In the genomic region with DNA sequence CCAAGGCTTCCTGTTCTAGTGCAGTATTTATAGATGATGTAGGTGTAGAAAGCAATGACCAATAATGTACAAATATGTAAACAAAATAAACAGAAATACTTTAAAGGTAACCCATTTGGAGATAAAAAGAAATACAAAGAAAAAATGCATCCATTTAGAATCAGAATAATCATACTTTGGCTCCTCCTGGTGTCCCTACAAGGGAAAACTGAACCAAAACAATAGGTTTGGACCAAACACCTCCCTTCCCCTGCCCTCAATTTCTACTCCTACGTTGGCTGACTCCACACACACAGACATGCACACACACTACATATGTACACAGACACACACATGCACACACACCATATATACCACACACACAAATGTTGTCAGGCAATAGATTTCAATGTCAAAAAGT, we compare ENCODE assay signal across 17 cellular contexts.
"Had no signal": no experiment of that assay in that cellular context is flagged by ENCODE, and none has a peak within 500 bp of the region (broad histone marks: within the 10 kb centered on the region; RNA-seq: fewer than 3 reads in every experiment).

No MANE protein-coding gene starts in this region.

- H3K4me3 ChIP-seq: body of pancreas, left lung, pancreas had no signal

- H3K27me3 ChIP-seq: body of pancreas, left lung, pancreas had no signal

- H3K27ac ChIP-seq: body of pancreas, left lung, pancreas had no signal

- DNase-seq: activated CD4-positive, alpha-beta T cell treated with anti-CD3 and anti-CD28 coated beads, Interleukin-2, amount 10 ng/mL, durations not matched to agents 24 days and 14 days; activated CD4-positive, CD25-positive, alpha-beta regulatory T cell; activated CD8-positive, alpha-beta memory T cell treated with anti-CD3 and anti-CD28 coated beads, Interleukin-2, amount 50 U/mL, for 4 hours; activated CD8-positive, alpha-beta T cell treated with anti-CD3 and anti-CD28 coated beads, Interleukin-2, amount 10 ng/mL, durations not matched to agents 7 days and 5 days; activated gamma-delta T cell; activated T-cell treated with anti-CD3 and anti-CD28 coated beads, Interleukin-2, amount 50 U/mL, for 72 hours; amniotic stem cell; body of pancreas; effector CD8-positive, alpha-beta T cell; kidney; left lung; mammary epithelial cell; naive B cell; pancreas; stimulated activated CD4-positive, alpha-beta T cell treated with anti-CD3 and anti-CD28 coated beads, Interleukin-1b, Interleukin-23, amount 100 ng/mL, for 48 hours had no signal

- ATAC-seq: activated CD8-positive, alpha-beta T cell treated with anti-CD3 and anti-CD28 coated beads, Interleukin-2, amount 10 ng/mL, durations not matched to agents 7 days and 5 days; activated naive CD4-positive, alpha-beta T cell treated with anti-CD3 and anti-CD28 coated beads, Interleukin-2, amount 50 U/mL, for 72 hours; activated T-cell treated with anti-CD3 and anti-CD28 coated beads, Interleukin-2, amount 50 U/mL, for 72 hours; body of pancreas; left lung; pancreas; sciatic nerve had no signal

- H3K9me3 ChIP-seq: body of pancreas, pancreas had no signal

- H3K36me3 ChIP-seq: pancreas had no signal

- H3K4me1 ChIP-seq: left lung had no signal
